In genomic region chr7:30134523-30135270, GRCh38 we compare ENCODE assay signal across 1 cellular context.
A peak's percentile ranks its signal among the peaks of the same experiment; 100 is the strongest.
TF ChIP-seq lines count a peak whose summit lies in the region.

Gene MTURN, plus strand, starts transcription at chr7:30134986. Its CDS starts 151 bp downstream, at chr7:30135137.

TF ChIP-seq in HepG2, 621 proteins besides CTCF, POLR2A, EP300 and RAD21 (continued from another document and continues in another):
- no peak for TF ChIP-seq PRDM15 (CRISPR knock-in tag; IDR thresholded peaks at IDR 0.05)
- TF ChIP-seq ZNF263 (CRISPR knock-in tag; IDR thresholded peaks at IDR 0.05) = peak; percentile 47; the same call in 1 of the 2 replicates
- TF ChIP-seq EHMT2 (IDR thresholded peaks at IDR 0.05; ENCODE audit: borderline replicate concordance, low read depth, low read length) = no peak
- no peak for TF ChIP-seq ZFP90 (CRISPR knock-in tag; IDR thresholded peaks at IDR 0.05; ENCODE audit: borderline replicate concordance)
- TF ChIP-seq ZNF333 (CRISPR knock-in tag; IDR thresholded peaks at IDR 0.05; ENCODE audit: borderline replicate concordance) = no peak
- no peak for TF ChIP-seq IRF9 (CRISPR knock-in tag; IDR thresholded peaks at IDR 0.05; ENCODE audit: borderline replicate concordance)
- TF ChIP-seq DRAP1 (CRISPR knock-in tag; IDR thresholded peaks at IDR 0.05) = no peak
- TF ChIP-seq ZNF510 (CRISPR knock-in tag; IDR thresholded peaks at IDR 0.05; ENCODE audit: low read depth) = no peak
- no peak for TF ChIP-seq HMGXB3 (CRISPR knock-in tag; IDR thresholded peaks at IDR 0.05; ENCODE audit: borderline replicate concordance)
- no peak for TF ChIP-seq ZNF225 (CRISPR knock-in tag; IDR thresholded peaks at IDR 0.05)
- no peak for TF ChIP-seq ZNF615 (CRISPR knock-in tag; IDR thresholded peaks at IDR 0.05; ENCODE audit: borderline replicate concordance)
- peak; percentile 92 for TF ChIP-seq CREM (IDR thresholded peaks at IDR 0.05)
- TF ChIP-seq CREM (CRISPR knock-in tag; IDR thresholded peaks at IDR 0.05) = peak; percentile 69
- no peak for TF ChIP-seq GLMP (CRISPR knock-in tag; IDR thresholded peaks at IDR 0.05; ENCODE audit: borderline replicate concordance)
- no peak for TF ChIP-seq CENPX (CRISPR knock-in tag; IDR thresholded peaks at IDR 0.05)
- no peak for TF ChIP-seq ZNF7 (CRISPR knock-in tag; IDR thresholded peaks at IDR 0.05)
- TF ChIP-seq MEIS2 (CRISPR knock-in tag; IDR thresholded peaks at IDR 0.05) = no peak
- TF ChIP-seq ARID2 (CRISPR knock-in tag; IDR thresholded peaks at IDR 0.05; ENCODE audit: borderline replicate concordance) = peak; percentile 70; the same call in 1 of the 2 replicates
- TF ChIP-seq ZSCAN12 (CRISPR knock-in tag; IDR thresholded peaks at IDR 0.05) = no peak
- TF ChIP-seq PAX8 (CRISPR knock-in tag; IDR thresholded peaks at IDR 0.05; ENCODE audit: borderline replicate concordance) = no peak
- TF ChIP-seq SATB2 (CRISPR knock-in tag; IDR thresholded peaks at IDR 0.05) = no peak
- TF ChIP-seq PAF1 (CRISPR knock-in tag; IDR thresholded peaks at IDR 0.05) = no peak
- TF ChIP-seq ZNF253 (CRISPR knock-in tag; IDR thresholded peaks at IDR 0.05; ENCODE audit: borderline replicate concordance) = no peak
- TF ChIP-seq NR0B2 (CRISPR knock-in tag; IDR thresholded peaks at IDR 0.05) = no peak
- TF ChIP-seq PTBP1 (IDR thresholded peaks at IDR 0.05; ENCODE audit: low read depth, low read length, poor library complexity, severe bottlenecking) = no peak
- no peak for TF ChIP-seq MBNL3 (CRISPR knock-in tag; conservative IDR thresholded peaks at IDR 0.05)
- no peak for TF ChIP-seq ZMYM2 (CRISPR knock-in tag; IDR thresholded peaks at IDR 0.05)
- no peak for TF ChIP-seq CHD2 (IDR thresholded peaks at IDR 0.05; ENCODE audit: low read depth, low read length)
- no peak for TF ChIP-seq NFKB2 (CRISPR knock-in tag; IDR thresholded peaks at IDR 0.05; ENCODE audit: borderline replicate concordance)
- TF ChIP-seq MYPOP (CRISPR knock-in tag; IDR thresholded peaks at IDR 0.05) = no peak; the same call in 1 of the 2 replicates
- no peak for TF ChIP-seq ARNT2 (CRISPR knock-in tag; IDR thresholded peaks at IDR 0.05; ENCODE audit: low read depth)
- no peak for TF ChIP-seq TSC22D2 (CRISPR knock-in tag; IDR thresholded peaks at IDR 0.05; ENCODE audit: borderline replicate concordance)
- TF ChIP-seq ZNF235 (CRISPR knock-in tag; IDR thresholded peaks at IDR 0.05; ENCODE audit: borderline replicate concordance) = no peak
- TF ChIP-seq SKIL (CRISPR knock-in tag; IDR thresholded peaks at IDR 0.05; ENCODE audit: borderline replicate concordance) = no peak
- TF ChIP-seq BCL6 (CRISPR knock-in tag; IDR thresholded peaks at IDR 0.05) = no peak; the same call in 1 of the 2 replicates
- TF ChIP-seq CHCHD3 (CRISPR knock-in tag; IDR thresholded peaks at IDR 0.05) = no peak
- TF ChIP-seq PATZ1 (CRISPR knock-in tag; IDR thresholded peaks at IDR 0.05) = no peak; the same call in 1 of the 2 replicates
- no peak for TF ChIP-seq CENPT (CRISPR knock-in tag; IDR thresholded peaks at IDR 0.05; ENCODE audit: low read depth)
- no peak for TF ChIP-seq ZNF639 (CRISPR knock-in tag; conservative IDR thresholded peaks at IDR 0.05)
- TF ChIP-seq ZNF781 (CRISPR knock-in tag; IDR thresholded peaks at IDR 0.05; ENCODE audit: borderline replicate concordance, not compliant biosample characterization) = no peak
- 0 out of 2 replicates have a peak, but pooled peaks have one; percentile 30 for TF ChIP-seq HNF1B (CRISPR knock-in tag; IDR thresholded peaks at IDR 0.05)
